In genomic region chr12:53324779-53325538, GRCh38 we compare ENCODE assay signal across 1 cellular context.
A peak's percentile ranks its signal among the peaks of the same experiment; 100 is the strongest.
TF ChIP-seq lines count a peak whose summit lies in the region.

No MANE protein-coding gene starts in this region.

TF ChIP-seq in H1, 55 proteins besides CTCF, POLR2A, EP300 and RAD21:
- TF ChIP-seq SUZ12 (IDR thresholded peaks at IDR 0.05; ENCODE audit: low read length), result no peak
- TF ChIP-seq BACH1 (IDR thresholded peaks at IDR 0.05; ENCODE audit: low read length), result no peak
- no peak for TF ChIP-seq CBX5 (IDR thresholded peaks at IDR 0.05; ENCODE audit: low read depth, low read length)
- TF ChIP-seq, protein P1, sequence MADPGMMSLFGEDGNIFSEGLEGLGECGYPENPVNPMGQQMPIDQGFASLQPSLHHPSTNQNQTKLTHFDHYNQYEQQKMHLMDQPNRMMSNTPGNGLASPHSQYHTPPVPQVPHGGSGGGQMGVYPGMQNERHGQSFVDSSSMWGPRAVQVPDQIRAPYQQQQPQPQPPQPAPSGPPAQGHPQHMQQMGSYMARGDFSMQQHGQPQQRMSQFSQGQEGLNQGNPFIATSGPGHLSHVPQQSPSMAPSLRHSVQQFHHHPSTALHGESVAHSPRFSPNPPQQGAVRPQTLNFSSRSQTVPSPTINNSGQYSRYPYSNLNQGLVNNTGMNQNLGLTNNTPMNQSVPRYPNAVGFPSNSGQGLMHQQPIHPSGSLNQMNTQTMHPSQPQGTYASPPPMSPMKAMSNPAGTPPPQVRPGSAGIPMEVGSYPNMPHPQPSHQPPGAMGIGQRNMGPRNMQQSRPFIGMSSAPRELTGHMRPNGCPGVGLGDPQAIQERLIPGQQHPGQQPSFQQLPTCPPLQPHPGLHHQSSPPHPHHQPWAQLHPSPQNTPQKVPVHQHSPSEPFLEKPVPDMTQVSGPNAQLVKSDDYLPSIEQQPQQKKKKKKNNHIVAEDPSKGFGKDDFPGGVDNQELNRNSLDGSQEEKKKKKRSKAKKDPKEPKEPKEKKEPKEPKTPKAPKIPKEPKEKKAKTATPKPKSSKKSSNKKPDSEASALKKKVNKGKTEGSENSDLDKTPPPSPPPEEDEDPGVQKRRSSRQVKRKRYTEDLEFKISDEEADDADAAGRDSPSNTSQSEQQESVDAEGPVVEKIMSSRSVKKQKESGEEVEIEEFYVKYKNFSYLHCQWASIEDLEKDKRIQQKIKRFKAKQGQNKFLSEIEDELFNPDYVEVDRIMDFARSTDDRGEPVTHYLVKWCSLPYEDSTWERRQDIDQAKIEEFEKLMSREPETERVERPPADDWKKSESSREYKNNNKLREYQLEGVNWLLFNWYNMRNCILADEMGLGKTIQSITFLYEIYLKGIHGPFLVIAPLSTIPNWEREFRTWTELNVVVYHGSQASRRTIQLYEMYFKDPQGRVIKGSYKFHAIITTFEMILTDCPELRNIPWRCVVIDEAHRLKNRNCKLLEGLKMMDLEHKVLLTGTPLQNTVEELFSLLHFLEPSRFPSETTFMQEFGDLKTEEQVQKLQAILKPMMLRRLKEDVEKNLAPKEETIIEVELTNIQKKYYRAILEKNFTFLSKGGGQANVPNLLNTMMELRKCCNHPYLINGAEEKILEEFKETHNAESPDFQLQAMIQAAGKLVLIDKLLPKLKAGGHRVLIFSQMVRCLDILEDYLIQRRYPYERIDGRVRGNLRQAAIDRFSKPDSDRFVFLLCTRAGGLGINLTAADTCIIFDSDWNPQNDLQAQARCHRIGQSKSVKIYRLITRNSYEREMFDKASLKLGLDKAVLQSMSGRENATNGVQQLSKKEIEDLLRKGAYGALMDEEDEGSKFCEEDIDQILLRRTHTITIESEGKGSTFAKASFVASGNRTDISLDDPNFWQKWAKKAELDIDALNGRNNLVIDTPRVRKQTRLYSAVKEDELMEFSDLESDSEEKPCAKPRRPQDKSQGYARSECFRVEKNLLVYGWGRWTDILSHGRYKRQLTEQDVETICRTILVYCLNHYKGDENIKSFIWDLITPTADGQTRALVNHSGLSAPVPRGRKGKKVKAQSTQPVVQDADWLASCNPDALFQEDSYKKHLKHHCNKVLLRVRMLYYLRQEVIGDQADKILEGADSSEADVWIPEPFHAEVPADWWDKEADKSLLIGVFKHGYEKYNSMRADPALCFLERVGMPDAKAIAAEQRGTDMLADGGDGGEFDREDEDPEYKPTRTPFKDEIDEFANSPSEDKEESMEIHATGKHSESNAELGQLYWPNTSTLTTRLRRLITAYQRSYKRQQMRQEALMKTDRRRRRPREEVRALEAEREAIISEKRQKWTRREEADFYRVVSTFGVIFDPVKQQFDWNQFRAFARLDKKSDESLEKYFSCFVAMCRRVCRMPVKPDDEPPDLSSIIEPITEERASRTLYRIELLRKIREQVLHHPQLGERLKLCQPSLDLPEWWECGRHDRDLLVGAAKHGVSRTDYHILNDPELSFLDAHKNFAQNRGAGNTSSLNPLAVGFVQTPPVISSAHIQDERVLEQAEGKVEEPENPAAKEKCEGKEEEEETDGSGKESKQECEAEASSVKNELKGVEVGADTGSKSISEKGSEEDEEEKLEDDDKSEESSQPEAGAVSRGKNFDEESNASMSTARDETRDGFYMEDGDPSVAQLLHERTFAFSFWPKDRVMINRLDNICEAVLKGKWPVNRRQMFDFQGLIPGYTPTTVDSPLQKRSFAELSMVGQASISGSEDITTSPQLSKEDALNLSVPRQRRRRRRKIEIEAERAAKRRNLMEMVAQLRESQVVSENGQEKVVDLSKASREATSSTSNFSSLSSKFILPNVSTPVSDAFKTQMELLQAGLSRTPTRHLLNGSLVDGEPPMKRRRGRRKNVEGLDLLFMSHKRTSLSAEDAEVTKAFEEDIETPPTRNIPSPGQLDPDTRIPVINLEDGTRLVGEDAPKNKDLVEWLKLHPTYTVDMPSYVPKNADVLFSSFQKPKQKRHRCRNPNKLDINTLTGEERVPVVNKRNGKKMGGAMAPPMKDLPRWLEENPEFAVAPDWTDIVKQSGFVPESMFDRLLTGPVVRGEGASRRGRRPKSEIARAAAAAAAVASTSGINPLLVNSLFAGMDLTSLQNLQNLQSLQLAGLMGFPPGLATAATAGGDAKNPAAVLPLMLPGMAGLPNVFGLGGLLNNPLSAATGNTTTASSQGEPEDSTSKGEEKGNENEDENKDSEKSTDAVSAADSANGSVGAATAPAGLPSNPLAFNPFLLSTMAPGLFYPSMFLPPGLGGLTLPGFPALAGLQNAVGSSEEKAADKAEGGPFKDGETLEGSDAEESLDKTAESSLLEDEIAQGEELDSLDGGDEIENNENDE (IDR thresholded peaks at IDR 0.05; ENCODE audit: insufficient replicate concordance, low read length), result no peak
- no peak for TF ChIP-seq SIX5 (IDR thresholded peaks at IDR 0.05; ENCODE audit: low read depth, low read length)
- TF ChIP-seq JUN (IDR thresholded peaks at IDR 0.05; ENCODE audit: low read depth, low read length), result no peak
- no peak for TF ChIP-seq SP2 (IDR thresholded peaks at IDR 0.05; ENCODE audit: low read length)
- no peak; the same call in 1 of the 2 replicates for TF ChIP-seq E2F6 (IDR thresholded peaks at IDR 0.05)
- TF ChIP-seq, protein P2, sequence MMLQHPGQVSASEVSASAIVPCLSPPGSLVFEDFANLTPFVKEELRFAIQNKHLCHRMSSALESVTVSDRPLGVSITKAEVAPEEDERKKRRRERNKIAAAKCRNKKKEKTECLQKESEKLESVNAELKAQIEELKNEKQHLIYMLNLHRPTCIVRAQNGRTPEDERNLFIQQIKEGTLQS (IDR thresholded peaks at IDR 0.05; ENCODE audit: insufficient read depth, low read depth, low read length), result no peak
- TF ChIP-seq GABPA (IDR thresholded peaks at IDR 0.05; ENCODE audit: borderline replicate concordance, insufficient read depth, low read length), result 0 out of 2 replicates have a peak, but pooled peaks have one; percentile 28
- TF ChIP-seq TAF7 (optimal IDR thresholded peaks at IDR 0.05; ENCODE audit: borderline replicate concordance, low read depth, low read length), result peak; percentile 51
- TF ChIP-seq SIRT6 (IDR thresholded peaks at IDR 0.05; ENCODE audit: low read length), result no peak
- TF ChIP-seq ASH2L (IDR thresholded peaks at IDR 0.05; ENCODE audit: low read length), result peak; percentile 39
- TF ChIP-seq SIN3A (conservative IDR thresholded peaks at IDR 0.05 in 1 of 2, IDR thresholded peaks at IDR 0.05 in 1 of 2; ENCODE audit: low read depth in 1 of 2, low read length in 2 of 2), result 0 out of 4 replicates have a peak, but pooled peaks of 1 of the 2 experiments have one; percentile 34
- TF ChIP-seq CTBP2 (IDR thresholded peaks at IDR 0.05; ENCODE audit: borderline replicate concordance, insufficient read depth, insufficient read length, low read length), result no peak
- no peak for TF ChIP-seq ZNF274 (IDR thresholded peaks at IDR 0.05; ENCODE audit: borderline replicate concordance, extremely low read depth, low read length)
- no peak for TF ChIP-seq NANOG (IDR thresholded peaks at IDR 0.05; ENCODE audit: insufficient read depth, low read depth, low read length, poor library complexity, severe bottlenecking)
- TF ChIP-seq ATF2 (IDR thresholded peaks at IDR 0.05; ENCODE audit: low read length), result no peak
- 0 out of 2 replicates have a peak, but pooled peaks have one; percentile 47 for TF ChIP-seq YY1 (IDR thresholded peaks at IDR 0.05; ENCODE audit: low read depth, low read length)
- TF ChIP-seq MAFK (IDR thresholded peaks at IDR 0.05; ENCODE audit: low read depth, low read length), result no peak
- TF ChIP-seq KDM5A (IDR thresholded peaks at IDR 0.05; ENCODE audit: low read length), result no peak
- TF ChIP-seq SP1 (IDR thresholded peaks at IDR 0.05; ENCODE audit: low read depth, low read length), result no peak
- no peak for TF ChIP-seq BCL11A (IDR thresholded peaks at IDR 0.05; ENCODE audit: low read depth in 2 of 2, low read length in 2 of 2)
- TF ChIP-seq, protein P3, sequence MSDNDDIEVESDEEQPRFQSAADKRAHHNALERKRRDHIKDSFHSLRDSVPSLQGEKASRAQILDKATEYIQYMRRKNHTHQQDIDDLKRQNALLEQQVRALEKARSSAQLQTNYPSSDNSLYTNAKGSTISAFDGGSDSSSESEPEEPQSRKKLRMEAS (IDR thresholded peaks at IDR 0.05), result peak; percentile 81
- TF ChIP-seq SRF (IDR thresholded peaks at IDR 0.05; ENCODE audit: low read depth, low read length), result no peak
- TF ChIP-seq TAF1 (IDR thresholded peaks at IDR 0.05; ENCODE audit: low read depth, low read length), result peak; percentile 49; the same call in 1 of the 2 replicates
- TF ChIP-seq KDM1A (IDR thresholded peaks at IDR 0.05; ENCODE audit: borderline replicate concordance, low read length), result no peak; the same call in 1 of the 2 replicates
- TF ChIP-seq SAP30 (IDR thresholded peaks at IDR 0.05; ENCODE audit: insufficient read depth, insufficient replicate concordance, low read length), result no peak
- TF ChIP-seq EGR1 (IDR thresholded peaks at IDR 0.05; ENCODE audit: borderline replicate concordance, low read depth, low read length), result peak; percentile 40; the same call in 1 of the 2 replicates
- TF ChIP-seq FOSL1 (IDR thresholded peaks at IDR 0.05; ENCODE audit: insufficient read depth, low read depth, low read length), result no peak
- TF ChIP-seq KDM4A (IDR thresholded peaks at IDR 0.05; ENCODE audit: low read depth, low read length, severe bottlenecking), result peak; percentile 64
